Comparison of ENCODE assay signal across 8 cellular contexts in genomic region chr21:28883931-28884330, GRCh38.
DNase-seq lines count a peak whose midpoint lies in the region; ATAC-seq and TF ChIP-seq lines count a peak whose summit lies in the region.

No MANE protein-coding gene starts in this region.

- DNase-seq in activated T-cell treated with anti-CD3 and anti-CD28 coated beads, Interleukin-2, amount 50 U/mL, for 24 hours: no peak
- DNase-seq in activated T-cell treated with anti-CD3 and anti-CD28 coated beads, Interleukin-2, amount 50 U/mL, for 1 hour: no peak
- DNase-seq in substantia nigra (lab: John Stamatoyannopoulos, UW): no peak
- DNase-seq in NCI-H2107 treated with DMSO at 0.1 percent for 48 hours (lab: John Stamatoyannopoulos, UW; ENCODE audit: unreplicated experiment): no peak
- DNase-seq in stimulated activated CD4-positive, alpha-beta T cell treated with anti-CD3 and anti-CD28 coated beads, Interleukin-2, amount 100 ng/mL, for 48 hours: no peak

- peak overlapping the region; percentile 85; the same call in 1 of the 2 replicates for H3K9ac ChIP-seq in iPS-20b (ENCODE audit: low read depth, low read length)

- H3K27me3 Mint-ChIP-seq in activated T-cell treated with anti-CD3 and anti-CD28 coated beads, Interleukin-2, amount 50 U/mL, for 24 hours: no peaks in the 10 kb centered on the region

- H3K27ac ChIP-seq in iPS-20b (ENCODE audit: low read length) (no peak overlapping the region), substantia nigra (ENCODE audit: low read depth, low read length, poor library complexity, severe bottlenecking) (peak overlapping the region; percentile 38)

- no peak for TF ChIP-seq CTCF in WI38 (IDR thresholded peaks at IDR 0.05; ENCODE audit: low read depth, low read length)

- ATAC-seq in GM19023 (IDR thresholded peaks at IDR 0.05; ENCODE audit: unreplicated experiment): no peak

- peak overlapping the region; percentile 100 for H3K27ac Mint-ChIP-seq in activated T-cell treated with anti-CD3 and anti-CD28 coated beads, Interleukin-2, amount 50 U/mL, for 24 hours

- peaks cover 30% of the 10 kb centered on the region for H3K36me3 Mint-ChIP-seq in activated T-cell treated with anti-CD3 and anti-CD28 coated beads, Interleukin-2, amount 50 U/mL, for 24 hours (ENCODE audit: low read depth)

- peaks cover 7% of the 10 kb centered on the region; the same call in 1 of the 2 replicates for H3K4me1 ChIP-seq in iPS-20b (ENCODE audit: insufficient read depth, low read length)

- peaks cover 22% of the 10 kb centered on the region for H3K4me1 Mint-ChIP-seq in activated T-cell treated with anti-CD3 and anti-CD28 coated beads, Interleukin-2, amount 50 U/mL, for 24 hours (ENCODE audit: low read depth)

- H3K4me3 ChIP-seq in WI38 (ENCODE audit: low read depth, low read length) (peak overlapping the region; percentile 69; the same call in 1 of the 2 replicates), iPS-20b (ENCODE audit: low read length) (peak overlapping the region; percentile 83)

- H3K4me3 Mint-ChIP-seq in activated T-cell treated with anti-CD3 and anti-CD28 coated beads, Interleukin-2, amount 50 U/mL, for 24 hours: peak overlapping the region; percentile 91

- H3K36me3 ChIP-seq in iPS-20b (ENCODE audit: insufficient read depth, low read depth, low read length): peaks cover 28% of the 10 kb centered on the region

- H3K9me3 ChIP-seq in iPS-20b (ENCODE audit: insufficient read depth, low read depth, low read length): no peaks in the 10 kb centered on the region

- H3K9me3 Mint-ChIP-seq in activated T-cell treated with anti-CD3 and anti-CD28 coated beads, Interleukin-2, amount 50 U/mL, for 24 hours: no peaks in the 10 kb centered on the region

- no peaks in the 10 kb centered on the region for H3K27me3 ChIP-seq in iPS-20b (ENCODE audit: insufficient read depth, low read length)
